In genomic region chr15:31162721-31163510, GRCh38 we compare ENCODE assay signal across 23 cellular contexts.
"Had no signal": no experiment of that assay in that cellular context is flagged by ENCODE, and none has a peak within 500 bp of the region (broad histone marks: within the 10 kb centered on the region; RNA-seq: fewer than 3 reads in every experiment).

No MANE protein-coding gene starts in this region.

- H3K27ac ChIP-seq: body of pancreas, skin epidermis, suprapubic skin, upper lobe of right lung, VCaP had no signal

- DNase-seq: activated CD4-positive, alpha-beta T cell treated with anti-CD3 and anti-CD28 coated beads, Interleukin-2, amount 50 U/mL, for 48 hours; activated CD8-positive, alpha-beta memory T cell treated with anti-CD3 and anti-CD28 coated beads, Interleukin-2, amount 10 ng/mL, durations not matched to agents 7 days and 5 days; activated effector memory CD4-positive, alpha-beta T cell treated with Interleukin-2 at 50 U/mL for 16 hours; activated T-cell treated with anti-CD3 and anti-CD28 coated beads, Interleukin-2, amount 50 U/mL, for 1 hour; amygdala; body of pancreas; cerebellar nuclear complex; dermis blood vessel endothelial cell; hippocampal formation; left ventricle myocardium superior; mesenchymal stem cell; naive thymus-derived CD8-positive, alpha-beta T cell; posterior cingulate gyrus; stimulated activated CD4-positive, alpha-beta T cell treated with anti-CD3 and anti-CD28 coated beads, Interleukin-15, amount 100 ng/mL, for 24 hours; stimulated activated CD4-positive, alpha-beta T cell treated with anti-CD3 and anti-CD28 coated beads, Interleukin-4, amount 100 ng/mL, for 24 hours; stimulated activated naive CD4-positive, alpha-beta T cell treated with Interleukin-2 at 50 U/mL for 16 hours; upper lobe of right lung had no signal

- H3K36me3 ChIP-seq: suprapubic skin, upper lobe of right lung had no signal

- H3K9me3 Mint-ChIP-seq: naive thymus-derived CD8-positive, alpha-beta T cell had no signal

- ATAC-seq: activated CD8-positive, alpha-beta memory T cell treated with anti-CD3 and anti-CD28 coated beads, Interleukin-2, amount 10 ng/mL, durations not matched to agents 7 days and 5 days; body of pancreas; esophagus mucosa; left ventricle myocardium superior; naive thymus-derived CD8-positive, alpha-beta T cell; SK-N-SH treated with all-trans-retinoic acid at 6 μM for 48 hours; upper lobe of right lung had no signal

- H3K9me3 ChIP-seq: body of pancreas, suprapubic skin, upper lobe of right lung had no signal

- H3K4me3 Mint-ChIP-seq: activated CD8-positive, alpha-beta memory T cell treated with anti-CD3 and anti-CD28 coated beads, Interleukin-2, amount 10 ng/mL, durations not matched to agents 7 days and 5 days; activated naive CD8-positive, alpha-beta T cell; naive thymus-derived CD8-positive, alpha-beta T cell had no signal

- H3K4me1 ChIP-seq: upper lobe of right lung had no signal

- H3K36me3 Mint-ChIP-seq: activated CD8-positive, alpha-beta memory T cell treated with anti-CD3 and anti-CD28 coated beads, Interleukin-2, amount 10 ng/mL, durations not matched to agents 7 days and 5 days; activated naive CD8-positive, alpha-beta T cell; naive thymus-derived CD8-positive, alpha-beta T cell had no signal

- H3K4me3 ChIP-seq: body of pancreas, skin epidermis, suprapubic skin, upper lobe of right lung had no signal

- H3K27me3 ChIP-seq: body of pancreas, suprapubic skin, upper lobe of right lung had no signal

- H3K27ac Mint-ChIP-seq: activated CD8-positive, alpha-beta memory T cell treated with anti-CD3 and anti-CD28 coated beads, Interleukin-2, amount 10 ng/mL, durations not matched to agents 7 days and 5 days; activated naive CD8-positive, alpha-beta T cell had no signal
